36 cellular contexts compared by ENCODE assay signal in genomic region chr5:1860021-1860610, GRCh38. TPM values are rescaled to one million over a fixed set of nuclear protein-coding genes. Genes with fewer than 3 reads are reported as not detected.
"Had no signal": no experiment of that assay in that cellular context is flagged by ENCODE, and none has a peak within 500 bp of the region (broad histone marks: within the 10 kb centered on the region; RNA-seq: fewer than 3 reads in every experiment).

No MANE protein-coding gene starts in this region.

- H3K36me3 ChIP-seq: adrenal gland, brain microvascular endothelial cell, breast epithelium had no signal

- ATAC-seq: activated CD8-positive, alpha-beta T cell treated with anti-CD3 and anti-CD28 coated beads for 36 hours; activated naive CD4-positive, alpha-beta T cell treated with anti-CD3 and anti-CD28 coated beads, Interleukin-2, amount 50 U/mL, for 72 hours; activated T-cell treated with anti-CD3 and anti-CD28 coated beads, Interleukin-2, amount 50 U/mL, for 4 hours; activated T-cell treated with anti-CD3 and anti-CD28 coated beads, Interleukin-2, amount 50 U/mL, for 72 hours; activated T-helper 17 cell treated with anti-CD3 and anti-CD28 coated beads, Interleukin-2, amount 50 U/mL, for 72 hours; body of pancreas had no signal

- H3K9me3 ChIP-seq: adrenal gland, body of pancreas, breast epithelium had no signal

- H3K27ac ChIP-seq: adrenal gland, body of pancreas, brain microvascular endothelial cell, breast epithelium, VCaP had no signal

- H3K4me3 ChIP-seq: adrenal gland, body of pancreas, breast epithelium had no signal

- DNase-seq: activated B cell treated with CpG ODN at 0.5 μM for 24 hours; activated CD4-positive, alpha-beta memory T cell treated with anti-CD3 and anti-CD28 coated beads for 36 hours; activated CD4-positive, alpha-beta T cell treated with anti-CD3 and anti-CD28 coated beads for 4 hours; activated CD4-positive, alpha-beta T cell treated with anti-CD3 and anti-CD28 coated beads, Interleukin-2, amount 10 ng/mL, durations not matched to agents 24 days and 14 days; activated CD4-positive, alpha-beta T cell treated with anti-CD3 and anti-CD28 coated beads, Interleukin-2, amount 50 U/mL, for 1 hour; activated CD4-positive, alpha-beta T cell treated with anti-CD3 and anti-CD28 coated beads, Interleukin-2, amount 50 U/mL, for 4 hours; activated CD4-positive, CD25-positive, alpha-beta regulatory T cell treated with anti-CD3 and anti-CD28 coated beads, Interleukin-2, amount 50 U/mL, for 72 hours; activated CD8-positive, alpha-beta memory T cell treated with anti-CD3 and anti-CD28 coated beads, Interleukin-2, amount 50 U/mL, for 4 hours; activated CD8-positive, alpha-beta T cell treated with anti-CD3 and anti-CD28 coated beads for 36 hours; activated effector memory CD4-positive, alpha-beta T cell treated with anti-CD3 and anti-CD28 coated beads, Interleukin-2, amount 50 U/mL, for 16 hours; activated gamma-delta T cell treated with Interleukin-2 at 50 U/mL for 16 hours; activated naive CD4-positive, alpha-beta T cell; activated naive CD4-positive, alpha-beta T cell treated with anti-CD3 and anti-CD28 coated beads for 36 hours; activated naive CD4-positive, alpha-beta T cell treated with anti-CD3 and anti-CD28 coated beads, Interleukin-2, amount 50 U/mL, for 16 hours; activated naive CD8-positive, alpha-beta T cell treated with anti-CD3 and anti-CD28 coated beads for 36 hours; activated T-cell treated with anti-CD3 and anti-CD28 coated beads for 4 hours; activated T-cell treated with anti-CD3 and anti-CD28 coated beads, Interleukin-2, amount 50 U/mL, for 1 hour; activated T-cell treated with anti-CD3 and anti-CD28 coated beads, Interleukin-2, amount 50 U/mL, for 4 hours; activated T-cell treated with anti-CD3 and anti-CD28 coated beads, Interleukin-2, amount 50 U/mL, for 72 hours; adrenal gland; amniotic stem cell; aorta; body of pancreas; brain microvascular endothelial cell; central memory CD4-positive, alpha-beta T cell; T-helper 1 cell; T-helper 2 cell; T-helper 9 cell had no signal

- H3K27me3 ChIP-seq: body of pancreas had no signal

- H3K4me1 ChIP-seq: adrenal gland, body of pancreas, breast epithelium had no signal

- FAIRE-seq: astrocyte, TTC549 had no signal

RNA-seq across cellular contexts. Expression of gene IRX4, which starts 22.6 kb away (rescaled TPM):
- total RNA-seq: activated B cell treated with CpG ODN at 0.5 μM for 24 hours; activated CD4-positive, alpha-beta memory T cell treated with anti-CD3 and anti-CD28 coated beads for 36 hours; activated CD4-positive, alpha-beta T cell treated with anti-CD3 and anti-CD28 coated beads, Interleukin-2, amount 10 ng/mL, durations not matched to agents 24 days and 14 days; activated CD8-positive, alpha-beta memory T cell treated with anti-CD3 and anti-CD28 coated beads for 36 hours; activated CD8-positive, alpha-beta T cell treated with anti-CD3 and anti-CD28 coated beads for 36 hours; activated naive CD4-positive, alpha-beta T cell treated with anti-CD3 and anti-CD28 coated beads for 36 hours; activated naive CD4-positive, alpha-beta T cell treated with anti-CD3 and anti-CD28 coated beads, Interleukin-2, amount 50 U/mL, for 72 hours; activated naive CD8-positive, alpha-beta T cell treated with anti-CD3 and anti-CD28 coated beads for 36 hours; activated T-cell treated with anti-CD3 and anti-CD28 coated beads, Interleukin-2, amount 50 U/mL, for 4 hours; activated T-cell treated with anti-CD3 and anti-CD28 coated beads, Interleukin-2, amount 50 U/mL, for 72 hours; activated T-helper 1 cell treated with anti-CD3 and anti-CD28 coated beads, Interleukin-12 subunit alpha, Interleukin-12 subunit beta, Interleukin-2, Interleukin-4 antibody, amounts not matched to agents 30 ng/mL and 10 ng/mL and 1 ng/mL, durations not matched to agents 14 hours and 24 hours and 36 hours; activated T-helper 17 cell treated with anti-CD3 and anti-CD28 coated beads, Interleukin-2, amount 50 U/mL, for 72 hours; adrenal gland; aorta; body of pancreas had no signal
- polyA plus RNA-seq: aorta had no signal
